12 cellular contexts compared by ENCODE assay signal in the genomic region with DNA sequence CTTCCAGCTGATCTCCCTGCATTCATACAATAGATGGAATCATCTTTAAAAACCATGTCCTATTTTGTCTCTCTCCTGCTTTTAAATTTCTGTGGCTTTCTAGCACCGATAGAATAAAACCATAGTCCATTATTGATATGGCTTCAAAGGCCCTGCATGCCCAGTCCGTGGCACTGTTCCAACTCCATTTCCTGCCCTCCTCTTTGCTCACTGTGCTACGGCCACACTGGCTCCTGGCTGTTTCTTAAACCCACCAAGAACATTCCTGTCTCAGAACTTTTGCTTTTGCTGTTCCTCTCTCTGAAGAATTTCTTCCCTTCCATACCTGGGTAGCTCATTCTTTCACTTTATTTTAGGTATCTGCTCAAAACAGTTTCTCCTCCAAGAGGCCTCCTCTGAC. TPM values are rescaled to one million over a fixed set of nuclear protein-coding genes. Genes with fewer than 3 reads are reported as not detected.
A peak's percentile ranks its signal among the peaks of the same experiment; 100 is the strongest.
DNase-seq lines count a peak whose midpoint lies in the region; ATAC-seq, FAIRE-seq and TF ChIP-seq lines count a peak whose summit lies in the region.
"Had no signal": no experiment of that assay in that cellular context is flagged by ENCODE, and none has a peak within 500 bp of the region (broad histone marks: within the 10 kb centered on the region; RNA-seq: fewer than 3 reads in every experiment).

No MANE protein-coding gene starts in this region.

- H3K4me2 ChIP-seq in GM12878 (ENCODE audit: control insufficient read depth, insufficient read depth), result peak overlapping the region; percentile 76

- H3K36me3 Mint-ChIP-seq in activated T-cell treated with anti-CD3 and anti-CD28 coated beads, Interleukin-2, amount 50 U/mL, for 4 hours (ENCODE audit: insufficient read depth), result peaks cover 84% of the 10 kb centered on the region

- TF ChIP-seq CTCF in GM12878 (IDR thresholded peaks at IDR 0.05 in 2 of 3, conservative IDR thresholded peaks at IDR 0.05 in 1 of 3; ENCODE audit: control insufficient read depth in 2 of 3, extremely low read depth in 1 of 3, insufficient read depth in 1 of 3, low read depth in 3 of 3, low read length in 3 of 3) (no peak), suprapubic skin (IDR thresholded peaks at IDR 0.05) (no peak)

- peak overlapping the region; percentile 71 for H3K27ac ChIP-seq in GM12878 (ENCODE audit: control insufficient read depth, insufficient read depth)
- no peak overlapping the region for H3K27ac ChIP-seq in suprapubic skin
- H3K27ac ChIP-seq: brain microvascular endothelial cell had no signal

- peaks cover 91% of the 10 kb centered on the region for H3K79me2 ChIP-seq in GM12878 (ENCODE audit: control insufficient read depth, insufficient read depth, low read length)

- H3K4me3 ChIP-seq in GM12878 (peak overlapping the region; percentile 56), suprapubic skin (no peak overlapping the region)

- POLR2A ChIA-PET in GM12878 (lab: Charles Lee), result interaction anchor here (0.7 to 2.2 kb wide), 14 partner anchors 10 to 92 kb away, joined by 3 to 13 read pairs (median 4); a partner anchor contains a TSS

- no peak overlapping the region for H2AFZ ChIP-seq in GM12878 (ENCODE audit: control insufficient read depth, low read depth, low read length)

- H4K20me1 ChIP-seq in GM12878 (ENCODE audit: control insufficient read depth, insufficient read depth), result no peaks in the 10 kb centered on the region

- FAIRE-seq in GM12878 (lab: Jason Lieb, UNC), result no peak

- TF ChIP-seq POLR2A in GM12878 (IDR thresholded peaks at IDR 0.05; ENCODE audit: low read depth, low read length), result peak; percentile 41; the same call in 1 of the 2 replicates
- no peak for TF ChIP-seq POLR2A in suprapubic skin (IDR thresholded peaks at IDR 0.05)

- H3K9ac ChIP-seq in GM12878 (ENCODE audit: control insufficient read depth, insufficient read depth, low read length), result peak overlapping the region; percentile 59

- H3K27me3 ChIP-seq in GM12878 (replicated peaks in 1 of 2; ENCODE audit: control insufficient read depth in 2 of 2, insufficient read depth in 2 of 2, low read length in 1 of 2), result no peaks in the 10 kb centered on the region
- no peaks in the 10 kb centered on the region for H3K27me3 ChIP-seq in suprapubic skin
- H3K27me3 ChIP-seq: brain microvascular endothelial cell had no signal

- no peak for DNase-seq in activated T-cell treated with anti-CD3 and anti-CD28 coated beads, Interleukin-2, amount 50 U/mL, for 4 hours
- DNase-seq in activated T-cell treated with anti-CD3 and anti-CD28 coated beads for 4 hours, result no peak
- DNase-seq in M059J (ENCODE audit: low read depth), result peak; percentile 34
- no peak for DNase-seq in GM12878 (ENCODE audit: low read depth, low spot score)
- DNase-seq in smooth muscle cell of the brain vasculature (ENCODE audit: low read depth, low spot score), result peak; percentile 2
- DNase-seq in activated gamma-delta T cell (lab: John Stamatoyannopoulos, UW), result no peak
- no peak for DNase-seq in GM03348 (ENCODE audit: low spot score)
- DNase-seq in suprapubic skin (ENCODE audit: low spot score in 2 of 2), result no peak
- DNase-seq: activated CD4-positive, CD25-positive, alpha-beta regulatory T cell treated with anti-CD3 and anti-CD28 coated beads, Interleukin-2, amount 50 U/mL, for 72 hours; brain microvascular endothelial cell had no signal

- in situ Hi-C loops in GM12878 (cut with MboI), result no loop called here

- no peak for ATAC-seq in activated T-cell treated with anti-CD3 and anti-CD28 coated beads, Interleukin-2, amount 50 U/mL, for 4 hours
- peak; percentile 9; the same call in 1 of the 3 replicates for ATAC-seq in GM12878
- ATAC-seq: left colon had no signal

- WGBS in GM12878 (ENCODE audit: insufficient coverage, insufficient replicate concordance, low lambda C conversion rate, missing lambda C conversion rate), result 0% methylated on average over 3 of the region's 3 CpGs
- 47% methylated on average over 3 of the region's 3 CpGs for WGBS in suprapubic skin

- H3K9me3 ChIP-seq in GM12878 (replicated peaks; ENCODE audit: control insufficient read depth, insufficient read depth, low read length), result no peaks in the 10 kb centered on the region
- no peaks in the 10 kb centered on the region for H3K9me3 ChIP-seq in suprapubic skin

- no TSS peak for BruUV-seq in GM12878 (replicated peaks; lab: Mats Ljungman, UMichigan)

- peaks cover 11 to 42% of the 10 kb centered on the region in 2 experiments for H3K36me3 ChIP-seq in GM12878 (ENCODE audit: control insufficient read depth in 2 of 2, insufficient read depth in 2 of 2, low read length in 1 of 2)
- H3K36me3 ChIP-seq in suprapubic skin, result no peaks in the 10 kb centered on the region
- H3K36me3 ChIP-seq: brain microvascular endothelial cell had no signal

- CTCF ChIA-PET in GM12878 (lab: Yijun Ruan, JAX), result interaction anchor here (0.6 to 2.2 kb wide), 12 partner anchors 9 to 237 kb away, joined by 3 to 8 read pairs (median 3); a partner anchor contains a TSS

- SMC1A ChIA-PET in GM12878 (lab: Charles Lee; ENCODE audit: uncharacterized antibody, unreplicated experiment), result interaction anchor here (0.6 to 2.5 kb wide), 19 partner anchors 7 to 128 kb away, joined by 3 to 51 read pairs (median 4); no protein-coding TSS in a partner anchor

- no peak for TF ChIP-seq RAD21 in GM12878 (IDR thresholded peaks at IDR 0.05; ENCODE audit: insufficient read depth, low read depth, low read length)

- peaks cover 88% of the 10 kb centered on the region for H3K4me1 Mint-ChIP-seq in activated T-cell treated with anti-CD3 and anti-CD28 coated beads, Interleukin-2, amount 50 U/mL, for 4 hours (ENCODE audit: low read depth)

- no peak for TF ChIP-seq EP300 in GM12878 (IDR thresholded peaks at IDR 0.05; ENCODE audit: borderline replicate concordance in 1 of 2, control insufficient read depth in 1 of 2, low read depth in 2 of 2, low read length in 2 of 2)
- no peak for TF ChIP-seq EP300 in suprapubic skin (IDR thresholded peaks at IDR 0.05)

- intact Hi-C loops in GM12878 (cut with micrococcal nuclease; ENCODE audit: unreplicated experiment), result no loop called here

- H3K27me3 Mint-ChIP-seq in activated T-cell treated with anti-CD3 and anti-CD28 coated beads, Interleukin-2, amount 50 U/mL, for 4 hours (ENCODE audit: low read depth), result no peaks in the 10 kb centered on the region

- no peaks in the 10 kb centered on the region for H3K9me3 Mint-ChIP-seq in activated T-cell treated with anti-CD3 and anti-CD28 coated beads, Interleukin-2, amount 50 U/mL, for 4 hours

- H3K4me1 ChIP-seq in GM12878 (ENCODE audit: control insufficient read depth, insufficient read depth, low read length), result peaks cover 45% of the 10 kb centered on the region
- H3K4me1 ChIP-seq in suprapubic skin, result no peaks in the 10 kb centered on the region

- RAD21 ChIA-PET in GM12878 (lab: Charles Lee; ENCODE audit: unreplicated experiment), result interaction anchor here (1.0 to 2.5 kb wide), 14 partner anchors 8 to 429 kb away, joined by 3 to 39 read pairs (median 8); a partner anchor contains a TSS

- peak overlapping the region; percentile 76 for H3K4me3 Mint-ChIP-seq in activated T-cell treated with anti-CD3 and anti-CD28 coated beads, Interleukin-2, amount 50 U/mL, for 4 hours

TF ChIP-seq in GM12878, 131 proteins besides CTCF, POLR2A, EP300 and RAD21 (continues in another document):
- TF ChIP-seq, protein P1, sequence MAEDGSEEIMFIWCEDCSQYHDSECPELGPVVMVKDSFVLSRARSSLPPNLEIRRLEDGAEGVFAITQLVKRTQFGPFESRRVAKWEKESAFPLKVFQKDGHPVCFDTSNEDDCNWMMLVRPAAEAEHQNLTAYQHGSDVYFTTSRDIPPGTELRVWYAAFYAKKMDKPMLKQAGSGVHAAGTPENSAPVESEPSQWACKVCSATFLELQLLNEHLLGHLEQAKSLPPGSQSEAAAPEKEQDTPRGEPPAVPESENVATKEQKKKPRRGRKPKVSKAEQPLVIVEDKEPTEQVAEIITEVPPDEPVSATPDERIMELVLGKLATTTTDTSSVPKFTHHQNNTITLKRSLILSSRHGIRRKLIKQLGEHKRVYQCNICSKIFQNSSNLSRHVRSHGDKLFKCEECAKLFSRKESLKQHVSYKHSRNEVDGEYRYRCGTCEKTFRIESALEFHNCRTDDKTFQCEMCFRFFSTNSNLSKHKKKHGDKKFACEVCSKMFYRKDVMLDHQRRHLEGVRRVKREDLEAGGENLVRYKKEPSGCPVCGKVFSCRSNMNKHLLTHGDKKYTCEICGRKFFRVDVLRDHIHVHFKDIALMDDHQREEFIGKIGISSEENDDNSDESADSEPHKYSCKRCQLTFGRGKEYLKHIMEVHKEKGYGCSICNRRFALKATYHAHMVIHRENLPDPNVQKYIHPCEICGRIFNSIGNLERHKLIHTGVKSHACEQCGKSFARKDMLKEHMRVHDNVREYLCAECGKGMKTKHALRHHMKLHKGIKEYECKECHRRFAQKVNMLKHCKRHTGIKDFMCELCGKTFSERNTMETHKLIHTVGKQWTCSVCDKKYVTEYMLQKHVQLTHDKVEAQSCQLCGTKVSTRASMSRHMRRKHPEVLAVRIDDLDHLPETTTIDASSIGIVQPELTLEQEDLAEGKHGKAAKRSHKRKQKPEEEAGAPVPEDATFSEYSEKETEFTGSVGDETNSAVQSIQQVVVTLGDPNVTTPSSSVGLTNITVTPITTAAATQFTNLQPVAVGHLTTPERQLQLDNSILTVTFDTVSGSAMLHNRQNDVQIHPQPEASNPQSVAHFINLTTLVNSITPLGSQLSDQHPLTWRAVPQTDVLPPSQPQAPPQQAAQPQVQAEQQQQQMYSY (CRISPR knock-in tag; IDR thresholded peaks at IDR 0.05), result no peak
- no peak for TF ChIP-seq JUND (IDR thresholded peaks at IDR 0.05; ENCODE audit: low read depth, low read length)
- TF ChIP-seq NBN (IDR thresholded peaks at IDR 0.05), result no peak

RNA-seq across cellular contexts. Expression of a gene that starts 7.2 kb away (rescaled TPM):
- 100 to 1,000 TPM in 1 of 3 donors, 10 to 100 TPM in 2; 69.2 to 138 (median 96.6) TPM for total RNA-seq in activated T-cell treated with anti-CD3 and anti-CD28 coated beads, Interleukin-2, amount 50 U/mL, for 4 hours
- total RNA-seq in M059J (2014; rRNA removed; shearing (Covaris generic)), result not detected in 2 replicates
- total RNA-seq in GM12878 (2013; cell fraction: nucleolus; rRNA removed), result 1,111 and 1,167 TPM in 2 replicates
- total RNA-seq in GM12878 (2014; rRNA removed) (121 and 136 TPM in 2 replicates), GM12878 (2014; rRNA removed; fragmentation: Illumina TruSeq; extraction: Trizol) (134 and 145 TPM in 2 replicates), GM12878 (2021) (125 and 140 TPM in 2 replicates), suprapubic skin (not detected)
- 41.2 TPM for polyA plus RNA-seq in GM12878 (2011; ENCODE audit: low read depth)
- polyA plus RNA-seq in GM12878 (2011; rRNA removed) (260 and 289 TPM in 2 replicates), GM12878 (2014; fragmentation: Illumina TruSeq; extraction: Trizol) (134 and 155 TPM in 2 replicates), GM12878 (2014; fragmentation: Nextera tagmentation; extraction: Ambion mirVana) (100 to 1,000 TPM; 128 to 145 TPM), GM12878 (2014; rRNA removed) (154 and 204 TPM in 2 replicates), GM12878 (2016; fragmentation: Nextera tagmentation; extraction: Ambion mirVana) (10 to 100 TPM; 87.3 to 89.7 TPM)
- polyA plus RNA-seq in GM12878 (2011; cell fraction: cytosol; rRNA removed), result 194 and 205 TPM in 2 replicates
- 385 and 567 TPM in 2 replicates for polyA plus RNA-seq in GM12878 (2011; cell fraction: nucleus; rRNA removed)
- 73.7 and 121 TPM in 2 replicates for polyA plus RNA-seq in GM12878 (2012)
- 378 and 409 TPM in 2 replicates for polyA minus RNA-seq in GM12878 (2011; rRNA and poly(A)+ RNA removed)
- 105 and 108 TPM in 2 replicates for polyA minus RNA-seq in GM12878 (2011; cell fraction: cytosol; rRNA and poly(A)+ RNA removed)
- polyA minus RNA-seq in GM12878 (2011; cell fraction: nucleus; rRNA and poly(A)+ RNA removed), result 309 and 389 TPM in 2 replicates
- total RNA-seq: pulmonary artery endothelial cell had no signal

Comparison
In these comparisons a context has a peak if more than half of its experiments do, and no peak if none do; other contexts are left out.
1. DNase-seq: peak in M059J (single experiment) and smooth muscle cell of the brain vasculature (single experiment); none in activated T-cell treated with anti-CD3 and anti-CD28 coated beads, Interleukin-2, amount 50 U/mL, for 4 hours (single experiment), activated T-cell treated with anti-CD3 and anti-CD28 coated beads for 4 hours (single experiment), GM12878 (single experiment), activated gamma-delta T cell (single experiment), GM03348 (single experiment) and suprapubic skin (0 of 2).
2. RNA of a gene that starts 7.2 kb away (total RNA-seq): 121 to 1,167 TPM in GM12878 and 69.2 to 138 TPM in activated T-cell treated with anti-CD3 and anti-CD28 coated beads, Interleukin-2, amount 50 U/mL, for 4 hours; not detected in suprapubic skin and not detected in M059J; every median in the first group is over 10 times any median in the second.